In the genomic region with DNA sequence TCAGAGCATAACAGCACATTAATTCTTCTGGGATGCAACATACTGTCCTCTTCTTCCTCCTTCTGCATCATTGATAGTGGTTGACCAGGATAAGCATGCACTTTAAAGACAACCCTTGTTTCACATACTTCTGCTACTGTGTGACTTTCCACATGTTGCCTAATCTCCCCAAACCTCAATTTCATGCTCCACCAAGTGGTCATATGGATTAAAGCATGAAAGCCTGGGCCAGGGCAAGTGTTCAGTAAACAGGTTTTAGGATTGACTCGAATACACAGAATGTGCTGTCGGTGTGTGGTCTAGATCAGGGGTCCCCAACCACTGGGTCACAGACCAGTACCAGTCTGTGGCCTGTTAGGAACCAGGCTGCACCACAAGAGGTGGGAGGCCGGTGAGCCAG, we compare ENCODE assay signal across 8 cellular contexts. TPM values are rescaled to one million over a fixed set of nuclear protein-coding genes. Genes with fewer than 3 reads are reported as not detected.
A peak's percentile ranks its signal among the peaks of the same experiment; 100 is the strongest.
DNase-seq lines count a peak whose midpoint lies in the region; ATAC-seq and TF ChIP-seq lines count a peak whose summit lies in the region.
"Had no signal": no experiment of that assay in that cellular context is flagged by ENCODE, and none has a peak within 500 bp of the region (broad histone marks: within the 10 kb centered on the region; RNA-seq: fewer than 3 reads in every experiment).

No MANE protein-coding gene starts in this region.

- H3K4me1 ChIP-seq in naive thymus-derived CD4-positive, alpha-beta T cell (ENCODE audit: control insufficient read depth in 2 of 2, insufficient read depth in 2 of 2, low read length in 2 of 2): no peaks in the 10 kb centered on the region

- H3K4me3 Mint-ChIP-seq in naive thymus-derived CD4-positive, alpha-beta T cell: no peak overlapping the region

- POLR2A ChIA-PET in naive thymus-derived CD4-positive, alpha-beta T cell (lab: Charles Lee): no interaction called here

- H3K27me3 ChIP-seq in naive thymus-derived CD4-positive, alpha-beta T cell (ENCODE audit: control insufficient read depth in 2 of 2, insufficient read depth in 2 of 2, low read length in 2 of 2): no peaks in the 10 kb centered on the region

- DNase-seq in NCI-H2196 (lab: John Stamatoyannopoulos, UW; ENCODE audit: unreplicated experiment): peak; percentile 21
- peak; percentile 47 for DNase-seq in cerebellar cortex (ENCODE audit: low spot score)
- DNase-seq in lung microvascular endothelial cell (ENCODE audit: low read depth in 2 of 2): peak; percentile 58 to 62
- DNase-seq in naive thymus-derived CD4-positive, alpha-beta T cell: no peak
- no peak for DNase-seq in omental fat pad (ENCODE audit: low spot score)
- no peak for DNase-seq in activated CD4-positive, CD25-positive, alpha-beta regulatory T cell treated with anti-CD3 and anti-CD28 coated beads, Interleukin-2, amount 50 U/mL, for 72 hours

- H3K4me1 Mint-ChIP-seq in naive thymus-derived CD4-positive, alpha-beta T cell: no peaks in the 10 kb centered on the region

- no peaks in the 10 kb centered on the region for H3K36me3 Mint-ChIP-seq in naive thymus-derived CD4-positive, alpha-beta T cell

- H3K9me3 ChIP-seq in naive thymus-derived CD4-positive, alpha-beta T cell (ENCODE audit: control insufficient read depth in 2 of 3, low read length in 3 of 3): no peaks in the 10 kb centered on the region

- no peaks in the 10 kb centered on the region for H3K36me3 ChIP-seq in naive thymus-derived CD4-positive, alpha-beta T cell (ENCODE audit: control insufficient read depth in 2 of 3, insufficient read depth in 3 of 3, low read length in 3 of 3)

- peaks cover 0 to 3% (median 0%) of the 10 kb centered on the region in 5 donors for H3K27me3 Mint-ChIP-seq in naive thymus-derived CD4-positive, alpha-beta T cell

- H3K4me3 ChIP-seq in naive thymus-derived CD4-positive, alpha-beta T cell (ENCODE audit: low read length): no peak overlapping the region
- H3K4me3 ChIP-seq: skin epidermis had no signal

- ATAC-seq in GM18867 (IDR thresholded peaks at IDR 0.05; ENCODE audit: unreplicated experiment): peak; percentile 43
- ATAC-seq in naive thymus-derived CD4-positive, alpha-beta T cell: no peak
- ATAC-seq in omental fat pad (ENCODE audit: low FRiP score): no peak

- H3K27ac Mint-ChIP-seq in naive thymus-derived CD4-positive, alpha-beta T cell: no peak overlapping the region

- H3K9me3 Mint-ChIP-seq in naive thymus-derived CD4-positive, alpha-beta T cell: no peaks in the 10 kb centered on the region

- CTCF ChIA-PET in naive thymus-derived CD4-positive, alpha-beta T cell (lab: Charles Lee): no interaction called here

- no peak for TF ChIP-seq CTCF in omental fat pad (IDR thresholded peaks at IDR 0.05)

- no peak overlapping the region for H3K27ac ChIP-seq in naive thymus-derived CD4-positive, alpha-beta T cell (ENCODE audit: low read depth, low read length)
- H3K27ac ChIP-seq: skin epidermis had no signal

- intact Hi-C loops in naive thymus-derived CD4-positive, alpha-beta T cell (cut with micrococcal nuclease): loop anchor here in 1 of 2 donors (2.0 kb wide), 1 partner anchor 651 kb away; no protein-coding TSS in a partner anchor

RNA-seq across cellular contexts. Expression of a gene that starts 22.5 kb away (rescaled TPM):
- total RNA-seq in lung microvascular endothelial cell (not detected in 2 replicates), omental fat pad (not detected)
- total RNA-seq in naive thymus-derived CD4-positive, alpha-beta T cell: not detected
- under 1 TPM in 1 of 2 donors, not detected in 1; 0.72 TPM for polyA plus RNA-seq in naive thymus-derived CD4-positive, alpha-beta T cell

Comparison
In these comparisons a context has a peak if more than half of its experiments do, and no peak if none do; other contexts are left out.
1. DNase-seq: peak in NCI-H2196 (single experiment), cerebellar cortex (single experiment) and lung microvascular endothelial cell (2 of 2); none in naive thymus-derived CD4-positive, alpha-beta T cell (0 of 9), omental fat pad (single experiment) and activated CD4-positive, CD25-positive, alpha-beta regulatory T cell treated with anti-CD3 and anti-CD28 coated beads, Interleukin-2, amount 50 U/mL, for 72 hours (single experiment).